ENCODE assay signal across 22 cellular contexts in the genomic region with DNA sequence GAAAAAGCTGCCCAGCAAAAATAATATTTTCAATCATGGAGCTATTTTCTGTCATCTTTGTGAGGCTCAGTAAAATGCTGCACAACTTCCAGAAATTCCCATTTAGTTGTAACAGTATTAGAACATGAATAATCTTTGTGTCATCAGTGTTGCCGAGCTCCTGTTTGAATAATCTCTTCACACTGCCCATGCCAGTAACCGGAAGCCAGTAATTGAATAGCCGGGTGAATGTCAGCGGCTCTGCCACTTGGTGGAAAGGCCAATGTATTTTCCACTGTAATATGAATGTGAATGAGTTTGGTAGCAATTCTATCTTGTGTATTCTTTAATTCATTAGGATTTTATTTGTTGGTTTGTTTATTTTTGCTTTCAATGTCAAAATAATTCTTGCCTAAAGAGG.
DNase-seq lines count a peak whose midpoint lies in the region; ATAC-seq and TF ChIP-seq lines count a peak whose summit lies in the region.
"Had no signal": no experiment of that assay in that cellular context is flagged by ENCODE, and none has a peak within 500 bp of the region (broad histone marks: within the 10 kb centered on the region; RNA-seq: fewer than 3 reads in every experiment).

No MANE protein-coding gene starts in this region.

- 98% methylated on average over 4 of the region's 4 CpGs for WGBS in SK-N-SH (ENCODE audit: low lambda C conversion rate)

- H3K4me3 ChIP-seq in WERI-Rb-1 (ENCODE audit: low read depth, low read length) (no peak overlapping the region), SK-N-SH (ENCODE audit: low read depth in 2 of 2, low read length in 1 of 2) (no peak overlapping the region)
- H3K4me3 ChIP-seq: SJSA1 had no signal

- no peak for ATAC-seq in GM18873 (IDR thresholded peaks at IDR 0.05; ENCODE audit: low FRiP score, unreplicated experiment)
- ATAC-seq: CD8-positive, alpha-beta T cell; Right ventricle myocardium inferior had no signal

- DNase-seq in DMS153 (lab: John Stamatoyannopoulos, UW) (peak; percentile 42), DMS153 treated with DMSO at 0.1 percent for 48 hours (lab: John Stamatoyannopoulos, UW; ENCODE audit: unreplicated experiment) (no peak), WERI-Rb-1 (peak; percentile 20), inferior parietal cortex (ENCODE audit: extremely low spot score) (peak; percentile 13), superior temporal gyrus (ENCODE audit: extremely low spot score) (peak; percentile 53), SK-N-SH (no peak)
- DNase-seq in activated CD4-positive, alpha-beta T cell treated with anti-CD3 and anti-CD28 coated beads for 1 hour: no peak
- DNase-seq: ACHN; CD8-positive, alpha-beta T cell; DMS53; GDM1; IMR-90; MV-4-11; NCI-H1417 treated with DMSO at 0.1 percent for 48 hours; NCI-H187; NCI-H748 treated with DMSO at 0.1 percent for 48 hours; OCI-M1 had no signal

- TF ChIP-seq EP300 in SK-N-SH (IDR thresholded peaks at IDR 0.05; ENCODE audit: borderline replicate concordance in 1 of 2, low read depth in 1 of 2, low read length in 1 of 2): no peak

- no peaks in the 10 kb centered on the region for H3F3A ChIP-seq in SK-N-SH (replicated peaks; ENCODE audit: insufficient read depth)

- H2AFZ ChIP-seq in SK-N-SH (ENCODE audit: low read depth): no peak overlapping the region

- no peaks in the 10 kb centered on the region for H4K20me1 ChIP-seq in SK-N-SH (ENCODE audit: insufficient read depth)

- POLR2A ChIA-PET in SK-N-SH (lab: Yijun Ruan, JAX): no interaction called here

- H3K9me2 ChIP-seq in SK-N-SH: no peaks in the 10 kb centered on the region

- no peaks in the 10 kb centered on the region for H3K36me3 ChIP-seq in WERI-Rb-1
- H3K36me3 ChIP-seq in SK-N-SH (replicated peaks in 1 of 2; ENCODE audit: control insufficient read depth in 1 of 2, insufficient read depth in 2 of 2, low read length in 1 of 2): peaks cover 0 to 3% of the 10 kb centered on the region in 2 experiments

- no peak for TF ChIP-seq RAD21 in SK-N-SH (IDR thresholded peaks at IDR 0.05; ENCODE audit: low read length)

- no peaks in the 10 kb centered on the region for H3K27me3 ChIP-seq in WERI-Rb-1 (ENCODE audit: insufficient read depth, low read depth, severe bottlenecking)
- H3K27me3 ChIP-seq in SK-N-SH (ENCODE audit: insufficient read depth): no peaks in the 10 kb centered on the region
- H3K27me3 ChIP-seq: SJSA1 had no signal

- no peaks in the 10 kb centered on the region for H3K79me2 ChIP-seq in SK-N-SH (ENCODE audit: insufficient read depth)

- TF ChIP-seq CTCF in WERI-Rb-1 (IDR thresholded peaks at IDR 0.05; ENCODE audit: low read depth, low read length): no peak
- no peak for TF ChIP-seq CTCF in SK-N-SH (IDR thresholded peaks at IDR 0.05)

- CTCF ChIA-PET in SK-N-SH (lab: Yijun Ruan, JAX): no interaction called here

- H3K9me3 ChIP-seq in WERI-Rb-1 (ENCODE audit: severe bottlenecking) (no peaks in the 10 kb centered on the region), SK-N-SH (no peaks in the 10 kb centered on the region)
- H3K9me3 ChIP-seq: SJSA1 had no signal

- no peak overlapping the region for H3K9ac ChIP-seq in SK-N-SH
- H3K9ac ChIP-seq: KMS-11 had no signal

- H3K4me2 ChIP-seq in SK-N-SH: no peak overlapping the region
- H3K4me2 ChIP-seq: KMS-11 had no signal

- no peak overlapping the region for H3K27ac ChIP-seq in WERI-Rb-1
- H3K27ac ChIP-seq in SK-N-SH (ENCODE audit: low read depth in 2 of 2, low read length in 1 of 2): no peak overlapping the region
- H3K27ac ChIP-seq: 22Rv1, KMS-11, SJSA1 had no signal

- peaks cover 0 to 24% of the 10 kb centered on the region in 2 experiments; a peak in 1 of 4 replicates for H3K4me1 ChIP-seq in SK-N-SH (ENCODE audit: control insufficient read depth in 1 of 2, insufficient read depth in 2 of 2, low read depth in 1 of 2, low read length in 1 of 2)
- H3K4me1 ChIP-seq: SJSA1 had no signal

TF ChIP-seq in SK-N-SH, 30 proteins besides CTCF, POLR2A, EP300 and RAD21:
- TF ChIP-seq, protein P1, sequence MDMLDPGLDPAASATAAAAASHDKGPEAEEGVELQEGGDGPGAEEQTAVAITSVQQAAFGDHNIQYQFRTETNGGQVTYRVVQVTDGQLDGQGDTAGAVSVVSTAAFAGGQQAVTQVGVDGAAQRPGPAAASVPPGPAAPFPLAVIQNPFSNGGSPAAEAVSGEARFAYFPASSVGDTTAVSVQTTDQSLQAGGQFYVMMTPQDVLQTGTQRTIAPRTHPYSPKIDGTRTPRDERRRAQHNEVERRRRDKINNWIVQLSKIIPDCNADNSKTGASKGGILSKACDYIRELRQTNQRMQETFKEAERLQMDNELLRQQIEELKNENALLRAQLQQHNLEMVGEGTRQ (IDR thresholded peaks at IDR 0.05; ENCODE audit: borderline replicate concordance, low read depth, low read length): no peak
- TF ChIP-seq ELF1 (IDR thresholded peaks at IDR 0.05) (no peak), FOSL2 (IDR thresholded peaks at IDR 0.05; ENCODE audit: borderline replicate concordance, low read depth) (no peak), POLR2AphosphoS5 (IDR thresholded peaks at IDR 0.05; ENCODE audit: low read depth, low read length) (no peak), RFX5 (IDR thresholded peaks at IDR 0.05; ENCODE audit: low read length) (no peak), TCF12 (IDR thresholded peaks at IDR 0.05) (no peak), NFIC (IDR thresholded peaks at IDR 0.05; ENCODE audit: borderline replicate concordance) (no peak), MXI1 (IDR thresholded peaks at IDR 0.05; ENCODE audit: low read depth, low read length) (no peak)
- TF ChIP-seq, protein P2, sequence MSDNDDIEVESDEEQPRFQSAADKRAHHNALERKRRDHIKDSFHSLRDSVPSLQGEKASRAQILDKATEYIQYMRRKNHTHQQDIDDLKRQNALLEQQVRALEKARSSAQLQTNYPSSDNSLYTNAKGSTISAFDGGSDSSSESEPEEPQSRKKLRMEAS (IDR thresholded peaks at IDR 0.05; ENCODE audit: low read depth): no peak
TF ChIP-seq in SK-N-SH: peak in this region for 0.

Comparison
In these comparisons a context has a peak if more than half of its experiments do, and no peak if none do; other contexts are left out.
1. DNase-seq: peak in DMS153 (single experiment), WERI-Rb-1 (single experiment), inferior parietal cortex (single experiment) and superior temporal gyrus (single experiment); none in DMS153 treated with DMSO at 0.1 percent for 48 hours (single experiment), activated CD4-positive, alpha-beta T cell treated with anti-CD3 and anti-CD28 coated beads for 1 hour (single experiment) and SK-N-SH (single experiment).